Comparison of ENCODE assay signal across 15 cellular contexts in the genomic region with DNA sequence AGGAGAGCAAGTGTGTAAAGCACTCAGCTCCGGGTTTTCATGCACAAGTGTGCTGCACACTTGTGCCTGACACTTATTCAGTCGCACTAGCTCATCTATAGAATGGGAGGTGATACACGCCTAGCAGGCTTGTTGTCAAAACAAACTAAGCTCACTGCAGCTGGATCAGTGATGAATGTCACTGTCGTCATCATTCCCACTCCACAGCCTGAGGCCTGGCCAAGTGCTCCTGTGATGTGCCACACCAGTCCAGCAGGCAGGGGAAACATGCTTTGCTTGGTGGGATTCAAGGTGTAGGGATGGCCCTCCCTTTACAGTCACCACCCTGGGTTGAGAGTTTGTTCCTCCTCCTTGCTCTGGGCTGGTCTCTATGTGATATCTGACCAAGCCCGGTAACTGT.
"Had no signal": no experiment of that assay in that cellular context is flagged by ENCODE, and none has a peak within 500 bp of the region (broad histone marks: within the 10 kb centered on the region; RNA-seq: fewer than 3 reads in every experiment).

No MANE protein-coding gene starts in this region.

- H3K27me3 ChIP-seq: body of pancreas, sigmoid colon, stomach, thyroid gland had no signal

- H3K4me3 ChIP-seq: body of pancreas, psoas muscle, sigmoid colon, stomach, thyroid gland had no signal

- FAIRE-seq: frontal cortex, islet of Langerhans had no signal

- H3K27ac ChIP-seq: body of pancreas, epithelial cell of prostate, psoas muscle, sigmoid colon, stomach had no signal

- ATAC-seq: activated CD4-positive, CD25-positive, alpha-beta regulatory T cell treated with anti-CD3 and anti-CD28 coated beads, Interleukin-2, amount 50 U/mL, for 24 hours; body of pancreas; left lobe of liver; psoas muscle had no signal

- H3K9me3 ChIP-seq: body of pancreas, psoas muscle, sigmoid colon, stomach, thyroid gland had no signal

- DNase-seq: activated CD4-positive, alpha-beta T cell treated with anti-CD3 and anti-CD28 coated beads, Interleukin-2, amount 50 U/mL, for 1 hour; activated naive CD8-positive, alpha-beta T cell treated with anti-CD3 and anti-CD28 coated beads for 36 hours; body of pancreas; cerebellar nuclear complex; nephron progenitor cell; psoas muscle; sigmoid colon; stimulated activated CD4-positive, alpha-beta T cell treated with anti-CD3 and anti-CD28 coated beads, Interleukin-2, amount 100 ng/mL, for 24 hours; stomach had no signal
